8 cellular contexts compared by ENCODE assay signal in the genomic region with DNA sequence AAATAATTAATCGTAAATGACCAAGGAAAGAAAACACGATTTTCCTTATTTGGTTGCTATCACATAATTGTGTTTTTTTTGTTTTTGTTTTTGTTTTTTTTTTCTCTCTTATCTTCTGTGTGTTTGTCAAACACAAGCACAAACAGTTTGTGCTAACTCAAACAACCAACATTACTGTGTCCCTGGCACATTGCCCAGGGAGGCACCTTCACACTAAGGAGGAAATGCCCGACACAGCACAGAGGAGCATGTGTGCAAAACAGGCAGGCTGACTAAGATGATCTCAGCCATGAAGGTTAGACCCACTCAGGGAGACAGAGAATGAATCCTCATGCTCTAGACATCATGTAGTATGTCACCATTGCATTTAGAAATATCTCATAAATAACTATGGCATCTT.
DNase-seq lines count a peak whose midpoint lies in the region; TF ChIP-seq lines count a peak whose summit lies in the region.
"Had no signal": no experiment of that assay in that cellular context is flagged by ENCODE, and none has a peak within 500 bp of the region (broad histone marks: within the 10 kb centered on the region; RNA-seq: fewer than 3 reads in every experiment).

No MANE protein-coding gene starts in this region.

- H3K4me1 Mint-ChIP-seq in activated CD4-positive, alpha-beta memory T cell treated with anti-CD3 and anti-CD28 coated beads, Interleukin-2, amount 10 ng/mL, durations not matched to agents 7 days and 5 days, result no peaks in the 10 kb centered on the region

- H3K27ac Mint-ChIP-seq in activated CD4-positive, alpha-beta memory T cell treated with anti-CD3 and anti-CD28 coated beads, Interleukin-2, amount 10 ng/mL, durations not matched to agents 7 days and 5 days, result no peak overlapping the region

- CTCF ChIA-PET in activated CD4-positive, alpha-beta memory T cell treated with anti-CD3 and anti-CD28 coated beads, Interleukin-2, amount 10 ng/mL, durations not matched to agents 7 days and 5 days (lab: Charles Lee), result no interaction called here

- no peaks in the 10 kb centered on the region for H3K27me3 Mint-ChIP-seq in activated CD4-positive, alpha-beta memory T cell treated with anti-CD3 and anti-CD28 coated beads, Interleukin-2, amount 10 ng/mL, durations not matched to agents 7 days and 5 days

- no peak overlapping the region for H3K4me3 Mint-ChIP-seq in activated CD4-positive, alpha-beta memory T cell treated with anti-CD3 and anti-CD28 coated beads, Interleukin-2, amount 10 ng/mL, durations not matched to agents 7 days and 5 days

- POLR2A ChIA-PET in activated CD4-positive, alpha-beta memory T cell treated with anti-CD3 and anti-CD28 coated beads, Interleukin-2, amount 10 ng/mL, durations not matched to agents 7 days and 5 days (lab: Charles Lee), result no interaction called here

- no peak for TF ChIP-seq CTCF in foreskin fibroblast (IDR thresholded peaks at IDR 0.05; ENCODE audit: low read depth, low read length)

- DNase-seq in HPDE6-E6E7 (ENCODE audit: extremely low spot score) (peak; percentile 4), NCI-H748 (lab: John Stamatoyannopoulos, UW; ENCODE audit: unreplicated experiment) (peak; percentile 98), foreskin fibroblast (peak; percentile 7 to 41), skeletal muscle cell (ENCODE audit: low read depth) (peak; percentile 52), NCI-H187 (lab: John Stamatoyannopoulos, UW) (no peak), NOMO-1 (lab: John Stamatoyannopoulos, UW; ENCODE audit: unreplicated experiment in 2 of 2) (no peak)
- no peak for DNase-seq in activated CD4-positive, alpha-beta memory T cell treated with anti-CD3 and anti-CD28 coated beads, Interleukin-2, amount 10 ng/mL, durations not matched to agents 7 days and 5 days
- DNase-seq: activated effector memory CD4-positive, alpha-beta T cell treated with anti-CD3 and anti-CD28 coated beads, Interleukin-2, amount 50 U/mL, for 16 hours had no signal

- H3K36me3 Mint-ChIP-seq in activated CD4-positive, alpha-beta memory T cell treated with anti-CD3 and anti-CD28 coated beads, Interleukin-2, amount 10 ng/mL, durations not matched to agents 7 days and 5 days (ENCODE audit: low read depth), result no peaks in the 10 kb centered on the region

- peaks cover 3% of the 10 kb centered on the region for H3K9me3 Mint-ChIP-seq in activated CD4-positive, alpha-beta memory T cell treated with anti-CD3 and anti-CD28 coated beads, Interleukin-2, amount 10 ng/mL, durations not matched to agents 7 days and 5 days

- no peak overlapping the region for H3K4me3 ChIP-seq in foreskin fibroblast (ENCODE audit: low read depth in 1 of 2, low read length in 2 of 2)
- no peak overlapping the region for H3K4me3 ChIP-seq in skeletal muscle cell (ENCODE audit: low read depth, low read length)

Comparison
In these comparisons a context has a peak if more than half of its experiments do, and no peak if none do; other contexts are left out.
1. DNase-seq: peak in HPDE6-E6E7 (single experiment), NCI-H748 (single experiment), foreskin fibroblast (2 of 2) and skeletal muscle cell (single experiment); none in activated CD4-positive, alpha-beta memory T cell treated with anti-CD3 and anti-CD28 coated beads, Interleukin-2, amount 10 ng/mL, durations not matched to agents 7 days and 5 days (single experiment), NCI-H187 (0 of 2) and NOMO-1 (0 of 2).